26 cellular contexts compared by ENCODE assay signal in genomic region chr3:158101330-158102218, GRCh38. TPM values are rescaled to one million over a fixed set of nuclear protein-coding genes. Genes with fewer than 3 reads are reported as not detected.
"Had no signal": no experiment of that assay in that cellular context is flagged by ENCODE, and none has a peak within 500 bp of the region (broad histone marks: within the 10 kb centered on the region; RNA-seq: fewer than 3 reads in every experiment).

No MANE protein-coding gene starts in this region.

- H3K4me3 ChIP-seq: esophagus squamous epithelium, left lung, prostate gland, right lobe of liver, stomach, upper lobe of left lung had no signal

- H3K9me3 ChIP-seq: esophagus squamous epithelium, left lung, prostate gland, right lobe of liver had no signal

- H3K36me3 Mint-ChIP-seq: T-cell had no signal

- H3K36me3 ChIP-seq: esophagus squamous epithelium, left lung, prostate gland, right lobe of liver, stomach, upper lobe of left lung had no signal

- H3K9me3 Mint-ChIP-seq: activated T-cell treated with anti-CD3 and anti-CD28 coated beads, Interleukin-2, amount 50 U/mL, for 72 hours; nephron progenitor cell had no signal

- H3K4me1 ChIP-seq: prostate gland had no signal

- FAIRE-seq: endothelial cell of umbilical vein, kidney, small intestine had no signal

- DNase-seq: activated CD4-positive, alpha-beta T cell treated with anti-CD3 and anti-CD28 coated beads, Interleukin-2, amount 50 U/mL, for 1 hour; activated CD8-positive, alpha-beta memory T cell treated with anti-CD3 and anti-CD28 coated beads for 24 hours; activated CD8-positive, alpha-beta memory T cell treated with anti-CD3 and anti-CD28 coated beads, Interleukin-2, amount 50 U/mL, for 48 hours; activated gamma-delta T cell; activated T-cell treated with anti-CD3 and anti-CD28 coated beads, Interleukin-2, amount 50 U/mL, for 72 hours; effector CD8-positive, alpha-beta T cell; esophagus squamous epithelium; hypothalamus; kidney; mammary epithelial cell; midbrain; nephron progenitor cell; right lobe of liver; small intestine; stimulated activated CD4-positive, alpha-beta T cell treated with anti-CD3 and anti-CD28 coated beads, Interleukin-15, amount 100 ng/mL, for 24 hours; stimulated activated CD4-positive, alpha-beta T cell treated with anti-CD3 and anti-CD28 coated beads, Interleukin-2, amount 100 ng/mL, for 48 hours; stomach; T-cell; T-helper 9 cell had no signal

- H3K27ac ChIP-seq: esophagus squamous epithelium, left lung, prostate gland, right lobe of liver, stomach, upper lobe of left lung had no signal

- H3K27ac Mint-ChIP-seq: activated T-cell treated with anti-CD3 and anti-CD28 coated beads, Interleukin-2, amount 50 U/mL, for 72 hours; nephron progenitor cell had no signal

- H3K4me3 Mint-ChIP-seq: activated naive CD8-positive, alpha-beta T cell; nephron progenitor cell had no signal

RNA-seq across cellular contexts. Expression of gene SHOX2, which starts 4.6 kb away (rescaled TPM):
- total RNA-seq: endothelial cell of umbilical vein, esophagus squamous epithelium, fibroblast of villous mesenchyme, T-cell, temporal lobe had no signal
- polyA plus RNA-seq: endothelial cell of umbilical vein had no signal
